1 cellular context compared by ENCODE assay signal in genomic region chr9:129802833-129803678, GRCh38.
TF ChIP-seq lines count a peak whose summit lies in the region.

Gene TOR1B (plus strand): TSS chr9:129803184. CDS start chr9:129803213, 29 bp downstream.

TF ChIP-seq in K562, 482 proteins besides CTCF, POLR2A, EP300 and RAD21 (continued from another document):
- TF ChIP-seq UBTF (IDR thresholded peaks at IDR 0.05; ENCODE audit: borderline replicate concordance in 1 of 2, low read depth in 2 of 2, low read length in 2 of 2) (peak; percentile 97 to 99), SP2 (IDR thresholded peaks at IDR 0.05; ENCODE audit: extremely low read depth, low read depth, low read length, poor library complexity, severe bottlenecking) (peak; percentile 2), DLX4 (CRISPR knock-in tag; IDR thresholded peaks at IDR 0.05) (no peak), TGIF2 (CRISPR knock-in tag; IDR thresholded peaks at IDR 0.05) (no peak), ZMIZ1 (IDR thresholded peaks at IDR 0.05; ENCODE audit: low read depth in 2 of 2, low read length in 2 of 2) (0 out of 4 replicates have a peak, but pooled peaks of 1 of the 2 experiments have one; percentile 24)
